8 cellular contexts compared by ENCODE assay signal in the genomic region with DNA sequence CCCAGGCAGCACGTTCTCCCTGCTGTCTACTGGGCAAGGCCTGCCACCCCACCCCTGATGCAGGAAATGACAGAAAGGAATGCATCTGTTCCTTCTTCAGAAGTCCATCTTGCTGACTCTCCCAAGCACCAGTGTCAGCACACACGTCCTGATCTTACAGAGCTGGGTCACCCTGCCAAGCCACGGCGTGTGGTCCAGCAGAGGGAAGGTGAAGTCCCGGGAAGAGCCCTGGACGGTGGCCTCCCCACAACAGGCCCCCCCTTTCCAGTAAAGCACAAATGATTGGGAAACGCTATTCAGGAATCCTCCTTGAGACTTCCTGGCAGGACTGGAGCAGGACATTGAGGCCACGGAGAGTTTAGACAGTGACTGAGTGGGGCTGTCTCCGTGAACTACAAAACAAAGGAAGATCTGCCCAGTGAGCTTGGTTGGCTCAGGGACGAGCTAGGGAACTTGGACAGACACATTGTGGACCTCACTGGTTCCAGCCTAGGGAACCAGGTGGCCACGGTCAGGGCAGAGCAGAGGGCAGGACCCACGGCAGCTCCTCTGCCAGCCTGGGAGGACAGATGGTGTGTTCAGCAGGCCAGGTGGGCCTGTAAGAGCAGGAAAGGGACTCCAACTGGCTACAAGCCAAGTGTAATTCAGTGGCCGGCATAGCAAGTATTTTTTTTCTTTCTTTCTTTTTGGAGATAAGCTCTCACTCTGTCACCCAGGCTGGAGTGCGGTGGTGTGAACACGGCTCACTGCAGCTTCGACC. TPM values are rescaled to one million over a fixed set of nuclear protein-coding genes. Genes with fewer than 3 reads are reported as not detected.
DNase-seq lines count a peak whose midpoint lies in the region; ATAC-seq and TF ChIP-seq lines count a peak whose summit lies in the region.

No MANE protein-coding gene starts in this region.

- ATAC-seq in T-helper 17 cell = no peak
- ATAC-seq in sciatic nerve = peak; percentile 84
- no peak for ATAC-seq in HG02623 (IDR thresholded peaks at IDR 0.05; ENCODE audit: unreplicated experiment)
- ATAC-seq in HG02642 (IDR thresholded peaks at IDR 0.05; ENCODE audit: poor library complexity, unreplicated experiment) = no peak

- peaks cover 62% of the 10 kb centered on the region for H3K4me1 Mint-ChIP-seq in T-helper 17 cell

- H3K27ac Mint-ChIP-seq in T-helper 17 cell = peak overlapping the region; percentile 97

- H3K4me3 ChIP-seq in fibroblast of villous mesenchyme (ENCODE audit: low read depth, low read length) = no peak overlapping the region

- H3K9me3 ChIP-seq in T-helper 17 cell (ENCODE audit: control insufficient read depth, low read length, poor library complexity, severe bottlenecking) = no peaks in the 10 kb centered on the region

- intact Hi-C loops in sciatic nerve (cut with DNase I) = loop anchor here (10.0 kb wide), 1 partner anchor 85 kb away; no protein-coding TSS in a partner anchor

- DNase-seq in HS-5 (ENCODE audit: low read depth) = peak; percentile 36
- DNase-seq in T-helper 17 cell = no peak
- DNase-seq in fibroblast of villous mesenchyme (ENCODE audit: low read depth) = peak; percentile 91
- peak; percentile 86 for DNase-seq in sciatic nerve (ENCODE audit: low spot score)
- no peak for DNase-seq in activated gamma-delta T cell (lab: John Stamatoyannopoulos, UW)
- no peak for DNase-seq in HT-29 (ENCODE audit: low spot score)

- H3K4me3 Mint-ChIP-seq in T-helper 17 cell = peak overlapping the region; percentile 36

- H3K36me3 Mint-ChIP-seq in T-helper 17 cell (ENCODE audit: low read depth) = no peaks in the 10 kb centered on the region

- TF ChIP-seq CTCF in fibroblast of villous mesenchyme (IDR thresholded peaks at IDR 0.05; ENCODE audit: insufficient read depth, low read depth, low read length) = no peak

- H3K27me3 Mint-ChIP-seq in T-helper 17 cell = no peaks in the 10 kb centered on the region

RNA-seq across cellular contexts. Expression of gene ELL, which starts 41.7 kb away (rescaled TPM):
- 10 to 100 TPM; 51.0 to 62.8 TPM for total RNA-seq in T-helper 17 cell
- 15.1 and 19.9 TPM in 2 replicates for total RNA-seq in fibroblast of villous mesenchyme
- 28.9 TPM for total RNA-seq in sciatic nerve
- 16.0 and 20.7 TPM in 2 replicates for total RNA-seq in HT-29 (2014; rRNA removed; shearing (Covaris generic))

RNA-seq across cellular contexts. Expression of gene ISYNA1, which starts 42.2 kb away (rescaled TPM):
- total RNA-seq in T-helper 17 cell (10 to 100 TPM; 37.6 to 39.6 TPM), fibroblast of villous mesenchyme (25.4 and 48.4 TPM in 2 replicates), sciatic nerve (112 TPM)
- 5.3 and 14.9 TPM in 2 replicates for total RNA-seq in HT-29 (2014; rRNA removed; shearing (Covaris generic))

Comparison
In these comparisons a context has a peak if more than half of its experiments do, and no peak if none do; other contexts are left out.
1. DNase-seq: peak in HS-5 (single experiment), fibroblast of villous mesenchyme (single experiment) and sciatic nerve (single experiment); none in T-helper 17 cell (0 of 3), activated gamma-delta T cell (single experiment) and HT-29 (single experiment).